In genomic region chr12:50647479-50647878, GRCh38 we compare ENCODE assay signal across 14 cellular contexts.
DNase-seq lines count a peak whose midpoint lies in the region; ATAC-seq, FAIRE-seq and TF ChIP-seq lines count a peak whose summit lies in the region.
"Had no signal": no experiment of that assay in that cellular context is flagged by ENCODE, and none has a peak within 500 bp of the region (broad histone marks: within the 10 kb centered on the region; RNA-seq: fewer than 3 reads in every experiment).

No MANE protein-coding gene starts in this region.

- no peaks in the 10 kb centered on the region for H3K9me2 ChIP-seq in PC-3 (replicated peaks; ENCODE audit: low read length)
- H3K9me2 ChIP-seq: SK-N-SH had no signal

- TF ChIP-seq CTCF in PC-3 (conservative IDR thresholded peaks at IDR 0.05; ENCODE audit: low read depth, low read length) (no peak), dorsolateral prefrontal cortex (IDR thresholded peaks at IDR 0.05 in 54 of 56, conservative IDR thresholded peaks at IDR 0.05 in 2 of 56; ENCODE audit: low read depth in 1 of 56, partially characterized antibody in 56 of 56) (no peak), pancreas (IDR thresholded peaks at IDR 0.05) (no peak), omental fat pad (IDR thresholded peaks at IDR 0.05) (no peak)

- H3K27ac ChIP-seq in PC-3 (ENCODE audit: low read length) (no peak overlapping the region), dorsolateral prefrontal cortex (peak overlapping the region in 35 of 59 donors; percentile 16 to 89 (median 55)), pancreas (no peak overlapping the region)
- H3K27ac ChIP-seq: BLaER1, upper lobe of right lung had no signal

- H3K36me3 ChIP-seq in PC-3 (ENCODE audit: low read depth, low read length) (peaks cover 7% of the 10 kb centered on the region; the same call in 1 of the 2 replicates), pancreas (no peaks in the 10 kb centered on the region)

- no peaks in the 10 kb centered on the region for H4K20me1 ChIP-seq in PC-3 (ENCODE audit: low read length)
- H4K20me1 ChIP-seq: BLaER1 had no signal

- H3K9me3 ChIP-seq in PC-3 (ENCODE audit: low read length) (no peaks in the 10 kb centered on the region), pancreas (no peaks in the 10 kb centered on the region)
- H3K9me3 ChIP-seq: BLaER1, SK-N-SH, upper lobe of right lung had no signal

- ATAC-seq in PC-3 (peak; percentile 40), pancreas (peak; percentile 53 to 87 (median 68)), omental fat pad (ENCODE audit: low FRiP score) (no peak)
- ATAC-seq: upper lobe of right lung had no signal

- no peaks in the 10 kb centered on the region for H3F3A ChIP-seq in PC-3 (ENCODE audit: low read length, unreplicated experiment)

- H2AFZ ChIP-seq in PC-3 (ENCODE audit: low read length) = no peak overlapping the region

- POLR2A ChIA-PET in PC-3 (lab: Charles Lee; ENCODE audit: unreplicated experiment) = no interaction called here

- intact Hi-C loops in PC-3 (cut with micrococcal nuclease) (no loop called here), dorsolateral prefrontal cortex (cut with DNase I) (no loop called here), pancreas (cut with DNase I) (no loop called here)

- H3K4me2 ChIP-seq in PC-3 (ENCODE audit: low read length) = no peak overlapping the region
- H3K4me2 ChIP-seq: BLaER1, SK-N-SH had no signal

- peak; percentile 12 for DNase-seq in GM03348 (ENCODE audit: low spot score)
- DNase-seq in PC-3 = peak; percentile 65
- no peak for DNase-seq in dorsolateral prefrontal cortex
- DNase-seq in pancreas = peak in 2 of 6 donors; percentile 20 to 33
- no peak for DNase-seq in activated CD8-positive, alpha-beta memory T cell treated with anti-CD3 and anti-CD28 coated beads for 24 hours
- no peak for DNase-seq in activated T-cell treated with anti-CD3 and anti-CD28 coated beads, Interleukin-2, amount 50 U/mL, for 1 hour
- DNase-seq in activated CD4-positive, alpha-beta T cell treated with anti-CD3 and anti-CD28 coated beads for 1 hour = no peak
- no peak for DNase-seq in omental fat pad (ENCODE audit: low spot score)
- DNase-seq: activated effector memory CD4-positive, alpha-beta T cell treated with Interleukin-2 at 50 U/mL for 16 hours; DMS53; NCI-H226; SK-N-SH; upper lobe of right lung had no signal

- H3K4me1 ChIP-seq in PC-3 (ENCODE audit: insufficient read depth, low read length) = peaks cover 13% of the 10 kb centered on the region
- no peaks in the 10 kb centered on the region for H3K4me1 ChIP-seq in pancreas
- H3K4me1 ChIP-seq: BLaER1, upper lobe of right lung had no signal

- 33 to 41% methylated on average over 2 of the region's 2 CpGs for WGBS in pancreas, 2 donors

- peaks cover 10% of the 10 kb centered on the region for H3K79me2 ChIP-seq in PC-3 (ENCODE audit: low read length)

- H3K4me3 ChIP-seq in PC-3 (ENCODE audit: low read length) (no peak overlapping the region), dorsolateral prefrontal cortex (no peak overlapping the region), pancreas (no peak overlapping the region)
- H3K4me3 ChIP-seq: BLaER1, upper lobe of right lung had no signal

- BruUV-seq in PC-3 (replicated peaks; lab: Mats Ljungman, UMichigan) = no TSS peak

- no peak overlapping the region for H3K9ac ChIP-seq in PC-3 (ENCODE audit: low read length)
- H3K9ac ChIP-seq: BLaER1, SK-N-SH had no signal

- H3K27me3 ChIP-seq in PC-3 (ENCODE audit: low read length) (no peaks in the 10 kb centered on the region), dorsolateral prefrontal cortex (no peaks in the 10 kb centered on the region), pancreas (no peaks in the 10 kb centered on the region)
- H3K27me3 ChIP-seq: BLaER1, upper lobe of right lung had no signal

- CTCF ChIA-PET in PC-3 (lab: Charles Lee) = no interaction called here

- FAIRE-seq in pancreas (lab: Jason Lieb, UNC) = no peak

Comparison
In these comparisons a context has a peak if more than half of its experiments do, and no peak if none do; other contexts are left out.
1. DNase-seq: peak in GM03348 (single experiment) and PC-3 (single experiment); none in dorsolateral prefrontal cortex (0 of 10), activated CD8-positive, alpha-beta memory T cell treated with anti-CD3 and anti-CD28 coated beads for 24 hours (single experiment), activated T-cell treated with anti-CD3 and anti-CD28 coated beads, Interleukin-2, amount 50 U/mL, for 1 hour (single experiment), activated CD4-positive, alpha-beta T cell treated with anti-CD3 and anti-CD28 coated beads for 1 hour (single experiment) and omental fat pad (single experiment).
2. H3K27ac ChIP-seq: peak in dorsolateral prefrontal cortex (35 of 59); none in PC-3 (single experiment) and pancreas (0 of 4).